Comparison of ENCODE assay signal across 9 cellular contexts in the genomic region with DNA sequence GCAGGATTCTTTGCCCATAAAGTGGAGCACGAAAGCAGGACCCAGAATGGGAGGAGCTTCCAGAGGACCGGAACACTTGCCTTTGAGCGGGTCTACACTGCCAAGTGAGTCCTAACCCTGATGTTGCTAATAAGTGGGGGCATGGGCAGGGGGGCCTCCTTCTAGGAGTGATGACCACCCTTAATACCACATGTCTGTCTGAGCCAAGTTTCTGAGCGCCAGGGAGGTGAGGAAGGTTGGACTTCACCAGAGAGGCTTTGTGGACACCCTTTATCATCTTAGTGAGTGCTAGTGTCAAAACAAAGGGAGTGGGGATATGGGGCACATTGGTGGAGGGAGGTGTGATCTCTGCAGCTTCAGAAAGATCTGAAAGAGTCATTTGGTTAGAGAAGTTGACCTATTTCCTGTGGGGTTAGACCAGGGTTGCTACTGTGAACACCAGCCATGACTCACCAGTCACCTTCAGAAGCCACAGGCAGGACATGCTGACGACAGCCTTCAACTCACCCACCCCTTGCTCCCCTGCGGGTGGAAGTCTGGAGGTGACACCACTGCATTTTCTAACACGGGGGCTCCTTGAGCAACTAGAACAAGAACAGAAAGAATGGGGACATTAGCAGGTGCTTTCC. TPM values are rescaled to one million over a fixed set of nuclear protein-coding genes. Genes with fewer than 3 reads are reported as not detected.
DNase-seq lines count a peak whose midpoint lies in the region; ATAC-seq, FAIRE-seq and TF ChIP-seq lines count a peak whose summit lies in the region.
"Had no signal": no experiment of that assay in that cellular context is flagged by ENCODE, and none has a peak within 500 bp of the region (broad histone marks: within the 10 kb centered on the region; RNA-seq: fewer than 3 reads in every experiment).

No MANE protein-coding gene starts in this region.

- H3K4me3 Mint-ChIP-seq in Caco-2 (ENCODE audit: unreplicated experiment), result no peak overlapping the region
- H3K4me3 Mint-ChIP-seq in IgD-negative memory B cell, result peak overlapping the region in 3 of 4 donors; percentile 7 to 85 (median 83)
- peak overlapping the region; percentile 30 for H3K4me3 Mint-ChIP-seq in activated CD4-positive, alpha-beta T cell treated with anti-CD3 and anti-CD28 coated beads, Interleukin-2, amount 10 ng/mL, durations not matched to agents 7 days and 5 days

- H3K36me3 Mint-ChIP-seq in Caco-2 (ENCODE audit: insufficient read depth, unreplicated experiment), result no peaks in the 10 kb centered on the region
- peaks cover 3% of the 10 kb centered on the region for H3K36me3 Mint-ChIP-seq in IgD-negative memory B cell
- H3K36me3 Mint-ChIP-seq in activated CD4-positive, alpha-beta T cell treated with anti-CD3 and anti-CD28 coated beads, Interleukin-2, amount 10 ng/mL, durations not matched to agents 7 days and 5 days (ENCODE audit: low read depth), result peaks cover 47% of the 10 kb centered on the region

- H3K9me3 ChIP-seq in Caco-2, result no peaks in the 10 kb centered on the region
- no peaks in the 10 kb centered on the region for H3K9me3 ChIP-seq in effector memory CD4-positive, alpha-beta T cell (ENCODE audit: control insufficient read depth, low read length)
- H3K9me3 ChIP-seq in small intestine (ENCODE audit: control insufficient read depth, low read depth), result no peaks in the 10 kb centered on the region

- H3K36me3 ChIP-seq in Caco-2 (ENCODE audit: control insufficient read depth, insufficient read depth, low read length) (no peaks in the 10 kb centered on the region), small intestine (ENCODE audit: control insufficient read depth in 2 of 2, insufficient read depth in 2 of 2, low read length in 2 of 2) (no peaks in the 10 kb centered on the region)
- peaks cover 25% of the 10 kb centered on the region for H3K36me3 ChIP-seq in effector memory CD4-positive, alpha-beta T cell (ENCODE audit: control insufficient read depth, insufficient read depth, low read length)

- ATAC-seq in GM21526 (IDR thresholded peaks at IDR 0.05; ENCODE audit: low FRiP score, unreplicated experiment), result peak; percentile 88

- H3K27ac ChIP-seq in effector memory CD4-positive, alpha-beta T cell (ENCODE audit: insufficient read depth, low read length, poor library complexity, severe bottlenecking), result peak overlapping the region; percentile 40
- H3K27ac ChIP-seq in small intestine (ENCODE audit: low read depth in 1 of 2, low read length in 1 of 2), result peak overlapping the region; percentile 91 to 94

- TF ChIP-seq CTCF in Caco-2 (IDR thresholded peaks at IDR 0.05; ENCODE audit: insufficient read depth in 1 of 2, low read depth in 1 of 2, low read length in 1 of 2, severe bottlenecking in 1 of 2, unreplicated experiment in 1 of 2), result no peak

- WGBS in small intestine, 3 donors, result 48 to 58% (median 51%) methylated on average over 7 of the region's 7 CpGs

- no peak overlapping the region for H3K4me3 ChIP-seq in Caco-2 (ENCODE audit: low read depth, low read length)
- no peak overlapping the region for H3K4me3 ChIP-seq in effector memory CD4-positive, alpha-beta T cell (ENCODE audit: insufficient read depth, low read depth, low read length, poor library complexity, severe bottlenecking)
- H3K4me3 ChIP-seq in small intestine (ENCODE audit: low read depth in 1 of 2, low read length in 2 of 2), result no peak overlapping the region

- H3K9me3 Mint-ChIP-seq in Caco-2 (ENCODE audit: unreplicated experiment), result no peaks in the 10 kb centered on the region
- no peaks in the 10 kb centered on the region for H3K9me3 Mint-ChIP-seq in IgD-negative memory B cell
- no peaks in the 10 kb centered on the region for H3K9me3 Mint-ChIP-seq in activated CD4-positive, alpha-beta T cell treated with anti-CD3 and anti-CD28 coated beads, Interleukin-2, amount 10 ng/mL, durations not matched to agents 7 days and 5 days

- intact Hi-C loops in Caco-2 (cut with micrococcal nuclease; ENCODE audit: unreplicated experiment), result loop anchor here (5.0 kb wide), 3 partner anchors 37 to 72 kb away; no protein-coding TSS in a partner anchor

- H3K27me3 ChIP-seq in Caco-2 (replicated peaks; ENCODE audit: control insufficient read depth, insufficient read depth, low read length) (no peaks in the 10 kb centered on the region), small intestine (ENCODE audit: control insufficient read depth in 2 of 2, insufficient read depth in 2 of 2, low read length in 2 of 2) (no peaks in the 10 kb centered on the region)
- H3K27me3 ChIP-seq in effector memory CD4-positive, alpha-beta T cell (replicated peaks; ENCODE audit: control insufficient read depth, insufficient read depth, low read length, poor library complexity, severe bottlenecking), result no peaks in the 10 kb centered on the region

- no TSS peak for BruUV-seq in Caco-2 (replicated peaks; lab: Mats Ljungman, UMichigan)

- in situ Hi-C loops in G401 (cut with HindIII; ENCODE audit: low sequenced_read_pairs), result no loop called here

- CTCF ChIA-PET in Caco-2 (lab: Charles Lee), result no interaction called here
- CTCF ChIA-PET in activated CD4-positive, alpha-beta T cell treated with anti-CD3 and anti-CD28 coated beads, Interleukin-2, amount 10 ng/mL, durations not matched to agents 7 days and 5 days (lab: Charles Lee), result interaction anchor here (0.9 to 2.6 kb wide), 6 partner anchors 10 to 100 kb away, joined by 3 to 16 read pairs (median 4); no protein-coding TSS in a partner anchor

- H3K4me1 ChIP-seq in Caco-2, result peaks cover 63% of the 10 kb centered on the region
- H3K4me1 ChIP-seq in effector memory CD4-positive, alpha-beta T cell (ENCODE audit: control insufficient read depth, insufficient read depth, low read length, poor library complexity, severe bottlenecking), result peaks cover 41% of the 10 kb centered on the region
- H3K4me1 ChIP-seq in small intestine (ENCODE audit: control insufficient read depth in 2 of 2, insufficient read depth in 1 of 2, low read depth in 1 of 2, low read length in 1 of 2), result peaks cover 29 to 32% of the 10 kb centered on the region in 2 donors

- H3K27me3 Mint-ChIP-seq in Caco-2 (ENCODE audit: insufficient read depth, unreplicated experiment) (no peaks in the 10 kb centered on the region), IgD-negative memory B cell (peaks cover 3% of the 10 kb centered on the region)
- H3K27me3 Mint-ChIP-seq in activated CD4-positive, alpha-beta T cell treated with anti-CD3 and anti-CD28 coated beads, Interleukin-2, amount 10 ng/mL, durations not matched to agents 7 days and 5 days, result no peaks in the 10 kb centered on the region

- H3K4me1 Mint-ChIP-seq in Caco-2 (ENCODE audit: low read depth, unreplicated experiment) (peaks cover 42% of the 10 kb centered on the region), IgD-negative memory B cell (peaks cover 34 to 41% (median 40%) of the 10 kb centered on the region in 3 donors)
- peaks cover 65% of the 10 kb centered on the region for H3K4me1 Mint-ChIP-seq in activated CD4-positive, alpha-beta T cell treated with anti-CD3 and anti-CD28 coated beads, Interleukin-2, amount 10 ng/mL, durations not matched to agents 7 days and 5 days

- no peak for FAIRE-seq in small intestine (lab: Jason Lieb, UNC)

- DNase-seq in Caco-2 (no peak), small intestine (peak; percentile 90), G401 (ENCODE audit: low spot score) (no peak), mesenteric fat pad (ENCODE audit: low spot score) (no peak)
- peak; percentile 91 for DNase-seq in activated CD4-positive, alpha-beta T cell treated with anti-CD3 and anti-CD28 coated beads, Interleukin-2, amount 10 ng/mL, durations not matched to agents 7 days and 5 days
- DNase-seq in effector memory CD4-positive, alpha-beta T cell, result peak; percentile 76 to 85 (median 84)

- POLR2A ChIA-PET in Caco-2 (lab: Charles Lee), result no interaction called here
- POLR2A ChIA-PET in activated CD4-positive, alpha-beta T cell treated with anti-CD3 and anti-CD28 coated beads, Interleukin-2, amount 10 ng/mL, durations not matched to agents 7 days and 5 days (lab: Charles Lee), result no interaction called here

- H3K27ac Mint-ChIP-seq in Caco-2 (ENCODE audit: unreplicated experiment) (peak overlapping the region; percentile 83), IgD-negative memory B cell (peak overlapping the region; percentile 12 to 82 (median 56))
- peak overlapping the region; percentile 10 for H3K27ac Mint-ChIP-seq in activated CD4-positive, alpha-beta T cell treated with anti-CD3 and anti-CD28 coated beads, Interleukin-2, amount 10 ng/mL, durations not matched to agents 7 days and 5 days

RNA-seq across cellular contexts. Expression of a gene that starts 8.8 kb away (rescaled TPM):
- total RNA-seq in Caco-2 (2022) (0.37 and 1.1 TPM in 2 replicates), mesenteric fat pad (66.9 TPM)
- polyA plus RNA-seq in IgD-negative memory B cell (208 TPM), small intestine (10 to 100 TPM; 14.3 to 36.1 (median 18.6) TPM)
- total RNA-seq in activated CD4-positive, alpha-beta T cell treated with anti-CD3 and anti-CD28 coated beads, Interleukin-2, amount 10 ng/mL, durations not matched to agents 7 days and 5 days, result 10 to 100 TPM; 66.4 to 88.7 TPM
- total RNA-seq in G401 (2014; rRNA removed; shearing (Covaris generic)), result not detected in 2 replicates
- polyA plus RNA-seq: neural cell had no signal

Comparison
In these comparisons a context has a peak if more than half of its experiments do, and no peak if none do; other contexts are left out.
1. DNase-seq: peak in activated CD4-positive, alpha-beta T cell treated with anti-CD3 and anti-CD28 coated beads, Interleukin-2, amount 10 ng/mL, durations not matched to agents 7 days and 5 days (single experiment), effector memory CD4-positive, alpha-beta T cell (3 of 3) and small intestine (single experiment); none in Caco-2 (0 of 2), G401 (single experiment) and mesenteric fat pad (single experiment).
2. H3K27ac Mint-ChIP-seq: peak in every context shown above with its lines; median percentile 83 in Caco-2; 56 in IgD-negative memory B cell; 10 in activated CD4-positive, alpha-beta T cell treated with anti-CD3 and anti-CD28 coated beads, Interleukin-2, amount 10 ng/mL, durations not matched to agents 7 days and 5 days.
3. RNA of a gene that starts 8.8 kb away (total RNA-seq): 66.4 to 88.7 TPM in activated CD4-positive, alpha-beta T cell treated with anti-CD3 and anti-CD28 coated beads, Interleukin-2, amount 10 ng/mL, durations not matched to agents 7 days and 5 days and 66.9 TPM in mesenteric fat pad (single experiment); 0.37 to 1.1 TPM in Caco-2 and not detected in G401; every median in the first group is over 10 times any median in the second.